23 cellular contexts compared by ENCODE assay signal in the genomic region with DNA sequence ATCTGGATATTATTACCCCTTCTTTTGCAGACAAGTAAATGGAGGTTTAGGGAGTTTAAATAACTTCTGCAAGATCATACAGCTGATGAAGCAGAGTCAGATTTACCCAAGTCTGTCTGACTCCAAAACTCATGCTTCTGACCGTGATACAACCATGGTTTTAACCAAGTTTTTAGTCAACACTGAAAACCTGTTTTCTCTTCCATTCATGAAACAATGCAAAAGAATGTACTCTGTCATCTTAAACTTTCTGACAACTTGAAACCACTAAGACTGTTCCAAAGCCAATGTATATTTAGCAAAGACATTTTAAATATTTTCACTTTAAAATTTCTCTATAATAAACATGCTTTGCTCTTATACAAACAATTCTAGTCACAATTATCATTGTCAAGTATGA.
"Had no signal": no experiment of that assay in that cellular context is flagged by ENCODE, and none has a peak within 500 bp of the region (broad histone marks: within the 10 kb centered on the region; RNA-seq: fewer than 3 reads in every experiment).

No MANE protein-coding gene starts in this region.

- DNase-seq: activated CD4-positive, alpha-beta T cell treated with anti-CD3 and anti-CD28 coated beads for 4 hours; activated CD8-positive, alpha-beta memory T cell treated with anti-CD3 and anti-CD28 coated beads, Interleukin-2, amount 50 U/mL, for 48 hours; activated CD8-positive, alpha-beta T cell treated with anti-CD3 and anti-CD28 coated beads, Interleukin-2, amount 10 ng/mL, durations not matched to agents 7 days and 5 days; activated naive CD4-positive, alpha-beta T cell treated with anti-CD3 and anti-CD28 coated beads, Interleukin-2, amount 50 U/mL, for 16 hours; activated naive CD8-positive, alpha-beta T cell treated with anti-CD3 and anti-CD28 coated beads, Interleukin-2, amount 10 ng/mL, durations not matched to agents 7 days and 5 days; activated T-cell treated with anti-CD3 and anti-CD28 coated beads, Interleukin-2, amount 50 U/mL, for 1 hour; amniotic stem cell; brain microvascular endothelial cell; caudate nucleus; NCI-H1092 treated with DMSO at 0.1 percent for 48 hours; NCI-H1417 treated with DMSO at 0.1 percent for 48 hours; NCI-H1694 treated with DMSO at 0.1 percent for 48 hours; NCI-H2029 treated with DMSO at 0.1 percent for 48 hours; NCI-H345; NCI-H510A; NCI-H526 treated with DMSO at 0.1 percent for 48 hours; NCI-H82; RPMI8226 had no signal

- H3K4me3 ChIP-seq: ascending aorta had no signal

- ATAC-seq: activated CD4-positive, CD25-positive, alpha-beta regulatory T cell treated with anti-CD3 and anti-CD28 coated beads, Interleukin-2, amount 50 U/mL, for 24 hours; activated CD8-positive, alpha-beta T cell treated with anti-CD3 and anti-CD28 coated beads, Interleukin-2, amount 10 ng/mL, durations not matched to agents 7 days and 5 days; Panc1; Right ventricle myocardium inferior had no signal

- H3K4me1 ChIP-seq: ascending aorta had no signal

- H3K27me3 ChIP-seq: ascending aorta, brain microvascular endothelial cell had no signal

- H3K27ac ChIP-seq: ascending aorta, brain microvascular endothelial cell had no signal

- H3K36me3 Mint-ChIP-seq: activated naive CD8-positive, alpha-beta T cell treated with anti-CD3 and anti-CD28 coated beads, Interleukin-2, amount 10 ng/mL, durations not matched to agents 7 days and 5 days had no signal

- H3K4me3 Mint-ChIP-seq: activated CD8-positive, alpha-beta T cell treated with anti-CD3 and anti-CD28 coated beads, Interleukin-2, amount 10 ng/mL, durations not matched to agents 7 days and 5 days; activated naive CD8-positive, alpha-beta T cell treated with anti-CD3 and anti-CD28 coated beads, Interleukin-2, amount 10 ng/mL, durations not matched to agents 7 days and 5 days; T-helper 1 cell treated with Interleukin-12 subunit alpha and Interleukin-12 subunit beta and Interleukin-4 antibody, amounts not matched to agents 30 μg/mL and 1 μg/mL, for 36 hours had no signal

- H3K36me3 ChIP-seq: ascending aorta, brain microvascular endothelial cell had no signal

- H3K9me3 Mint-ChIP-seq: activated naive CD8-positive, alpha-beta T cell treated with anti-CD3 and anti-CD28 coated beads, Interleukin-2, amount 10 ng/mL, durations not matched to agents 7 days and 5 days; T-helper 1 cell treated with Interleukin-12 subunit alpha and Interleukin-12 subunit beta and Interleukin-4 antibody, amounts not matched to agents 30 μg/mL and 1 μg/mL, for 36 hours had no signal

- H3K27ac Mint-ChIP-seq: activated CD8-positive, alpha-beta T cell treated with anti-CD3 and anti-CD28 coated beads, Interleukin-2, amount 10 ng/mL, durations not matched to agents 7 days and 5 days; activated naive CD8-positive, alpha-beta T cell treated with anti-CD3 and anti-CD28 coated beads, Interleukin-2, amount 10 ng/mL, durations not matched to agents 7 days and 5 days; T-helper 1 cell treated with Interleukin-12 subunit alpha and Interleukin-12 subunit beta and Interleukin-4 antibody, amounts not matched to agents 30 μg/mL and 1 μg/mL, for 36 hours had no signal

- H3K9me3 ChIP-seq: ascending aorta had no signal
